In genomic region chr10:8230887-8231286, GRCh38 we compare ENCODE assay signal across 1 cellular context.
TF ChIP-seq lines count a peak whose summit lies in the region.

No MANE protein-coding gene starts in this region.

TF ChIP-seq in GM23338, 12 proteins besides CTCF, POLR2A, EP300 and RAD21 (continued from another document):
- TF ChIP-seq ZNF114 (CRISPR knock-in tag; IDR thresholded peaks at IDR 0.05), result no peak
- TF ChIP-seq, protein P1, sequence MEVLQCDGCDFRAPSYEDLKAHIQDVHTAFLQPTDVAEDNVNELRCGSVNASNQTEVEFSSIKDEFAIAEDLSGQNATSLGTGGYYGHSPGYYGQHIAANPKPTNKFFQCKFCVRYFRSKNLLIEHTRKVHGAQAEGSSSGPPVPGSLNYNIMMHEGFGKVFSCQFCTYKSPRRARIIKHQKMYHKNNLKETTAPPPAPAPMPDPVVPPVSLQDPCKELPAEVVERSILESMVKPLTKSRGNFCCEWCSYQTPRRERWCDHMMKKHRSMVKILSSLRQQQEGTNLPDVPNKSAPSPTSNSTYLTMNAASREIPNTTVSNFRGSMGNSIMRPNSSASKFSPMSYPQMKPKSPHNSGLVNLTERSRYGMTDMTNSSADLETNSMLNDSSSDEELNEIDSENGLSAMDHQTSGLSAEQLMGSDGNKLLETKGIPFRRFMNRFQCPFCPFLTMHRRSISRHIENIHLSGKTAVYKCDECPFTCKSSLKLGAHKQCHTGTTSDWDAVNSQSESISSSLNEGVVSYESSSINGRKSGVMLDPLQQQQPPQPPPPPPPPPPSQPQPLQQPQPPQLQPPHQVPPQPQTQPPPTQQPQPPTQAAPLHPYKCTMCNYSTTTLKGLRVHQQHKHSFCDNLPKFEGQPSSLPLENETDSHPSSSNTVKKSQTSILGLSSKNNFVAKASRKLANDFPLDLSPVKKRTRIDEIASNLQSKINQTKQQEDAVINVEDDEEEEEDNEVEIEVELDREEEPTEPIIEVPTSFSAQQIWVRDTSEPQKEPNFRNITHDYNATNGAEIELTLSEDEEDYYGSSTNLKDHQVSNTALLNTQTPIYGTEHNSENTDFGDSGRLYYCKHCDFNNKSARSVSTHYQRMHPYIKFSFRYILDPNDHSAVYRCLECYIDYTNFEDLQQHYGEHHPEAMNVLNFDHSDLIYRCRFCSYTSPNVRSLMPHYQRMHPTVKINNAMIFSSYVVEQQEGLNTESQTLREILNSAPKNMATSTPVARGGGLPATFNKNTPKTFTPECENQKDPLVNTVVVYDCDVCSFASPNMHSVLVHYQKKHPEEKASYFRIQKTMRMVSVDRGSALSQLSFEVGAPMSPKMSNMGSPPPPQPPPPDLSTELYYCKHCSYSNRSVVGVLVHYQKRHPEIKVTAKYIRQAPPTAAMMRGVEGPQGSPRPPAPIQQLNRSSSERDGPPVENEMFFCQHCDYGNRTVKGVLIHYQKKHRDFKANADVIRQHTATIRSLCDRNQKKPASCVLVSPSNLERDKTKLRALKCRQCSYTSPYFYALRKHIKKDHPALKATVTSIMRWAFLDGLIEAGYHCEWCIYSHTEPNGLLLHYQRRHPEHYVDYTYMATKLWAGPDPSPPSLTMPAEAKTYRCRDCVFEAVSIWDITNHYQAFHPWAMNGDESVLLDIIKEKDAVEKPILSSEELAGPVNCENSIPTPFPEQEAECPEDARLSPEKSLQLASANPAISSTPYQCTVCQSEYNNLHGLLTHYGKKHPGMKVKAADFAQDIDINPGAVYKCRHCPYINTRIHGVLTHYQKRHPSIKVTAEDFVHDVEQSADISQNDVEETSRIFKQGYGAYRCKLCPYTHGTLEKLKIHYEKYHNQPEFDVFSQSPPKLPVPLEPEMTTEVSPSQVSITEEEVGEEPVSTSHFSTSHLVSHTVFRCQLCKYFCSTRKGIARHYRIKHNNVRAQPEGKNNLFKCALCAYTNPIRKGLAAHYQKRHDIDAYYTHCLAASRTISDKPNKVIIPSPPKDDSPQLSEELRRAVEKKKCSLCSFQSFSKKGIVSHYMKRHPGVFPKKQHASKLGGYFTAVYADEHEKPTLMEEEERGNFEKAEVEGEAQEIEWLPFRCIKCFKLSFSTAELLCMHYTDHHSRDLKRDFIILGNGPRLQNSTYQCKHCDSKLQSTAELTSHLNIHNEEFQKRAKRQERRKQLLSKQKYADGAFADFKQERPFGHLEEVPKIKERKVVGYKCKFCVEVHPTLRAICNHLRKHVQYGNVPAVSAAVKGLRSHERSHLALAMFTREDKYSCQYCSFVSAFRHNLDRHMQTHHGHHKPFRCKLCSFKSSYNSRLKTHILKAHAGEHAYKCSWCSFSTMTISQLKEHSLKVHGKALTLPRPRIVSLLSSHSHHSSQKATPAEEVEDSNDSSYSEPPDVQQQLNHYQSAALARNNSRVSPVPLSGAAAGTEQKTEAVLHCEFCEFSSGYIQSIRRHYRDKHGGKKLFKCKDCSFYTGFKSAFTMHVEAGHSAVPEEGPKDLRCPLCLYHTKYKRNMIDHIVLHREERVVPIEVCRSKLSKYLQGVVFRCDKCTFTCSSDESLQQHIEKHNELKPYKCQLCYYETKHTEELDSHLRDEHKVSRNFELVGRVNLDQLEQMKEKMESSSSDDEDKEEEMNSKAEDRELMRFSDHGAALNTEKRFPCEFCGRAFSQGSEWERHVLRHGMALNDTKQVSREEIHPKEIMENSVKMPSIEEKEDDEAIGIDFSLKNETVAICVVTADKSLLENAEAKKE (CRISPR knock-in tag; IDR thresholded peaks at IDR 0.05), result no peak
- no peak for TF ChIP-seq EZH2phosphoT487 (IDR thresholded peaks at IDR 0.05; ENCODE audit: unreplicated experiment)
- TF ChIP-seq, protein P2, sequence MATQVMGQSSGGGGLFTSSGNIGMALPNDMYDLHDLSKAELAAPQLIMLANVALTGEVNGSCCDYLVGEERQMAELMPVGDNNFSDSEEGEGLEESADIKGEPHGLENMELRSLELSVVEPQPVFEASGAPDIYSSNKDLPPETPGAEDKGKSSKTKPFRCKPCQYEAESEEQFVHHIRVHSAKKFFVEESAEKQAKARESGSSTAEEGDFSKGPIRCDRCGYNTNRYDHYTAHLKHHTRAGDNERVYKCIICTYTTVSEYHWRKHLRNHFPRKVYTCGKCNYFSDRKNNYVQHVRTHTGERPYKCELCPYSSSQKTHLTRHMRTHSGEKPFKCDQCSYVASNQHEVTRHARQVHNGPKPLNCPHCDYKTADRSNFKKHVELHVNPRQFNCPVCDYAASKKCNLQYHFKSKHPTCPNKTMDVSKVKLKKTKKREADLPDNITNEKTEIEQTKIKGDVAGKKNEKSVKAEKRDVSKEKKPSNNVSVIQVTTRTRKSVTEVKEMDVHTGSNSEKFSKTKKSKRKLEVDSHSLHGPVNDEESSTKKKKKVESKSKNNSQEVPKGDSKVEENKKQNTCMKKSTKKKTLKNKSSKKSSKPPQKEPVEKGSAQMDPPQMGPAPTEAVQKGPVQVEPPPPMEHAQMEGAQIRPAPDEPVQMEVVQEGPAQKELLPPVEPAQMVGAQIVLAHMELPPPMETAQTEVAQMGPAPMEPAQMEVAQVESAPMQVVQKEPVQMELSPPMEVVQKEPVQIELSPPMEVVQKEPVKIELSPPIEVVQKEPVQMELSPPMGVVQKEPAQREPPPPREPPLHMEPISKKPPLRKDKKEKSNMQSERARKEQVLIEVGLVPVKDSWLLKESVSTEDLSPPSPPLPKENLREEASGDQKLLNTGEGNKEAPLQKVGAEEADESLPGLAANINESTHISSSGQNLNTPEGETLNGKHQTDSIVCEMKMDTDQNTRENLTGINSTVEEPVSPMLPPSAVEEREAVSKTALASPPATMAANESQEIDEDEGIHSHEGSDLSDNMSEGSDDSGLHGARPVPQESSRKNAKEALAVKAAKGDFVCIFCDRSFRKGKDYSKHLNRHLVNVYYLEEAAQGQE (IDR thresholded peaks at IDR 0.05; ENCODE audit: unreplicated experiment), result no peak
- no peak for TF ChIP-seq CREB1 (CRISPR knock-in tag; IDR thresholded peaks at IDR 0.05; ENCODE audit: low read depth)
- TF ChIP-seq POLR2AphosphoS5 (IDR thresholded peaks at IDR 0.05; ENCODE audit: low read depth), result no peak
- no peak for TF ChIP-seq STAT1 (IDR thresholded peaks at IDR 0.05; ENCODE audit: unreplicated experiment)
- no peak for TF ChIP-seq ZNF331 (CRISPR knock-in tag; IDR thresholded peaks at IDR 0.05; ENCODE audit: low read depth)
TF ChIP-seq in GM23338: peak in this region for 0.
